Comparison of ENCODE assay signal across 8 cellular contexts in the genomic region with DNA sequence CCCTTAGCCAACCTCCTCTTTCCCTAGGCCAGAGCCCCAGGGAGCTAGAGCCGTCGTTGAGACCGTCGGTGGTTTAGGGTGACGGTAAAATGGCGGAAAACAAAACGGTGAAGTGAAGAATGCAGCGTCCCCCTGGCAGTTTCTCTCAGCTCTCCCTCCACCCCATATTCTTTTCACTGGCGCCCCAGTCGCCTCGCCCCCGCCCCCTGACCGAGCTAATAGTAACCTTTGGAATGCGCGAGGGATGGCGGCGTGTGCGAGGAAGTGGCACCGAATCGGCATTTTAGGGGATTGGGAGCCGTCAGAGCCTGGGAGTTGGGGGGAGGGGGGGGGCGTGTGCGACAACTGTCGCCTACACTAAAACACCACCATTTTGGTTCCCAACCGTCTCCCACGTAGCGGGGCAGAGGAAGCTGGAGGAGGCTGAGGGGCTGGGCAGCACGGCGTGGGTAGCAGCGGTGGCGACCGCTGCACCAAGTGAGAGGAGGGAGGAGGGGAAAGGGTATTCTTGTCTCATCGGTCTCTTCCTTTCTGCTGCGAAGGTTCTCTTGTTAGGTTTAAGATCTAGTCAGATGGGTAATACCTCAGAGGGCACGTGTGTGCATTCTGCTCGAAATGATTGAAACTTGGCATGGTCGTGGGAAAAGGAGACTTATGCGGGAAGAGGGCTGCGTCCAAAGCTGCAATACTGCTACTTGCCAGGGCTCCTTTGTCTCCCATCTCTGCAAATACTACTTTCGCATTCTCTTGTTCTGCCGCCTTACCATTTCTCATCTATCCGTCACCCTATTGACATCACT. TPM values are rescaled to one million over a fixed set of nuclear protein-coding genes. Genes with fewer than 3 reads are reported as not detected.
DNase-seq lines count a peak whose midpoint lies in the region; ATAC-seq, FAIRE-seq and TF ChIP-seq lines count a peak whose summit lies in the region.

No MANE protein-coding gene starts in this region.

- POLR2A ChIA-PET in A549 (lab: Yijun Ruan, JAX): interaction anchor here (0.7 kb wide), 1 partner anchor 44 kb away, joined by 3 read pairs; no protein-coding TSS in a partner anchor
- POLR2A ChIA-PET in Panc1 (lab: Charles Lee): no interaction called here

- DNase-seq in A549 (ENCODE audit: low read depth in 1 of 2, low spot score in 1 of 2) (peak; percentile 5 to 18), Panc1 (ENCODE audit: low read depth, low spot score) (no peak), colonic mucosa (peak; percentile 24), medulla oblongata (ENCODE audit: extremely low spot score) (peak; percentile 28), testis (peak; percentile 16), GF-D8 (lab: John Stamatoyannopoulos, UW) (no peak)

- BruUV-seq in Panc1 (replicated peaks; lab: Mats Ljungman, UMichigan): no TSS peak

- TF ChIP-seq EP300 in A549 (IDR thresholded peaks at IDR 0.05): no peak

- ATAC-seq in A549 (peak; percentile 75 to 79), HG03103 (IDR thresholded peaks at IDR 0.05; ENCODE audit: low read depth, unreplicated experiment) (peak; percentile 41), Panc1 (peak; percentile 76)

- CTCF ChIA-PET in A549 (lab: Yijun Ruan, JAX) (interaction anchor here (0.7 kb wide), 1 partner anchor 1638 kb away, joined by 3 read pairs; no protein-coding TSS in a partner anchor), Panc1 (lab: Charles Lee) (no interaction called here)

- H3K36me3 ChIP-seq in Panc1 (ENCODE audit: control insufficient read depth, insufficient read depth, low read length) (no peaks in the 10 kb centered on the region; the same call in 1 of the 2 replicates), colonic mucosa (no peaks in the 10 kb centered on the region), testis (ENCODE audit: low read depth, missing control alignments) (no peaks in the 10 kb centered on the region)

- H3K9ac ChIP-seq in colonic mucosa (ENCODE audit: low read depth in 2 of 2, low read length in 2 of 2): peak overlapping the region; percentile 48 to 56

- in situ Hi-C loops in Panc1 (cut with HindIII; ENCODE audit: low pct_unique_long_range_greater_than_20kb, low sequenced_read_pairs): no loop called here

- peak overlapping the region; percentile 83 for H3K4me3 ChIP-seq in A549
- H3K4me3 ChIP-seq in GM12875 (ENCODE audit: low read depth, low read length): peak overlapping the region; percentile 46
- peak overlapping the region; percentile 62 to 83 for H3K4me3 ChIP-seq in Panc1 (ENCODE audit: low read depth in 2 of 2, low read length in 2 of 2)
- peak overlapping the region; percentile 36 for H3K4me3 ChIP-seq in colonic mucosa
- peak overlapping the region; percentile 57 to 71 for H3K4me3 ChIP-seq in testis

- TF ChIP-seq POLR2A in A549 (IDR thresholded peaks at IDR 0.05; ENCODE audit: low read length) (no peak), testis (IDR thresholded peaks at IDR 0.05) (no peak)

- FAIRE-seq in A549 (lab: Jason Lieb, UNC): no peak

- peak overlapping the region; percentile 83 for H3K4me2 ChIP-seq in A549

- H3K27me3 ChIP-seq in Panc1 (ENCODE audit: control insufficient read depth, insufficient read depth, low read length): no peaks in the 10 kb centered on the region
- no peaks in the 10 kb centered on the region for H3K27me3 ChIP-seq in colonic mucosa
- H3K27me3 ChIP-seq in testis: no peaks in the 10 kb centered on the region

- no peak for TF ChIP-seq RAD21 in A549 (conservative IDR thresholded peaks at IDR 0.05 in 1 of 2, IDR thresholded peaks at IDR 0.05 in 1 of 2)

- H3K9me3 ChIP-seq in A549: no peaks in the 10 kb centered on the region
- H3K9me3 ChIP-seq in Panc1 (ENCODE audit: control insufficient read depth, insufficient read depth, low read depth, low read length): no peaks in the 10 kb centered on the region
- no peaks in the 10 kb centered on the region for H3K9me3 ChIP-seq in colonic mucosa
- H3K9me3 ChIP-seq in testis: no peaks in the 10 kb centered on the region

- WGBS in A549 (ENCODE audit: missing lambda C conversion rate): 1% methylated on average over 19 of the region's 42 CpGs
- 0 to 1% methylated on average over 19 to 31 of the region's 42 CpGs for WGBS in testis, 2 donors

- H3K27ac ChIP-seq in A549 (peak overlapping the region; percentile 66 to 82; a peak in 5 of 6 replicates), Panc1 (ENCODE audit: low read length) (0 out of 2 replicates have a peak overlapping the region, but pooled peaks have one; percentile 17), colonic mucosa (no peak overlapping the region), testis (peak overlapping the region; percentile 77 to 80)

- no peaks in the 10 kb centered on the region for H3K4me1 ChIP-seq in A549
- no peaks in the 10 kb centered on the region for H3K4me1 ChIP-seq in Panc1 (ENCODE audit: control insufficient read depth, insufficient read depth, low read length)
- H3K4me1 ChIP-seq in colonic mucosa: no peaks in the 10 kb centered on the region
- no peaks in the 10 kb centered on the region for H3K4me1 ChIP-seq in testis

- no peak for TF ChIP-seq CTCF in A549 (IDR thresholded peaks at IDR 0.05)
- no peak for TF ChIP-seq CTCF in GM12875 (IDR thresholded peaks at IDR 0.05; ENCODE audit: borderline replicate concordance, insufficient read depth, low read depth, low read length)
- TF ChIP-seq CTCF in Panc1 (IDR thresholded peaks at IDR 0.05): no peak
- no peak for TF ChIP-seq CTCF in colonic mucosa (IDR thresholded peaks at IDR 0.05)
- no peak for TF ChIP-seq CTCF in testis (IDR thresholded peaks at IDR 0.05)

- intact Hi-C loops in Panc1 (cut with micrococcal nuclease; ENCODE audit: unreplicated experiment): no loop called here
- intact Hi-C loops in colonic mucosa (cut with DNase I): no loop called here
- intact Hi-C loops in testis (cut with DNase I; ENCODE audit: low total_unique reads): no loop called here

TF ChIP-seq in A549, 52 proteins besides CTCF, POLR2A, EP300 and RAD21:
- TF ChIP-seq KDM1A (IDR thresholded peaks at IDR 0.05; ENCODE audit: low read depth) (0 out of 2 replicates have a peak, but pooled peaks have one; percentile 8), KDM5A (IDR thresholded peaks at IDR 0.05) (no peak)

RNA-seq across cellular contexts. Expression of a gene that starts 0.8 kb away (rescaled TPM):
- polyA plus RNA-seq in A549 (2011; rRNA removed): 5.7 and 7.8 TPM in 2 replicates
- 0.84 and 0.85 TPM in 2 replicates for polyA plus RNA-seq in A549 (2012; cell fraction: cytosol; rRNA removed)
- polyA plus RNA-seq in A549 (2012; cell fraction: nucleus; rRNA removed): 0.61 and 0.84 TPM in 2 replicates
- 1.3 to 1.4 TPM (median 1.4 TPM) in 3 replicates for polyA plus RNA-seq in A549 (2017; fragmentation: RNase III; extraction: RNeasy Plus Mini Kit Qiagen cat#74134 plus additional on column Dnase treatment)
- polyA minus RNA-seq in A549 (2011; rRNA and poly(A)+ RNA removed): 2.2 TPM in 2 replicates
- 3.1 TPM for total RNA-seq in Panc1 (2021; ENCODE audit: unreplicated experiment)
- polyA plus RNA-seq in Panc1 (2012; ENCODE audit: insufficient read length): 0.85 TPM
- 1 to 10 TPM; 1.0 to 2.0 TPM for total RNA-seq in colonic mucosa
- 100 to 1,000 TPM; 125 to 154 TPM for total RNA-seq in testis
- 30.3 TPM for polyA plus RNA-seq in testis (ENCODE audit: insufficient read depth, low read depth, low replicate concordance)

RNA-seq across cellular contexts. Expression of a gene that starts 1.0 kb away (rescaled TPM):
- polyA plus RNA-seq in A549 (2011; rRNA removed) (0.06 TPM in 1 of 2 replicates, not detected in the other), A549 (2017; fragmentation: RNase III; extraction: RNeasy Plus Mini Kit Qiagen cat#74134 plus additional on column Dnase treatment) (0.03 to 0.04 TPM (median 0.03 TPM) in 3 replicates), testis (ENCODE audit: insufficient read depth, low read depth, low replicate concordance) (0.95 TPM)
- polyA plus RNA-seq in A549 (2012; cell fraction: cytosol; rRNA removed): 0.01 TPM in 1 of 2 replicates, not detected in the other
- polyA plus RNA-seq in A549 (2012; cell fraction: nucleus; rRNA removed): not detected in 2 replicates
- polyA minus RNA-seq in A549 (2011; rRNA and poly(A)+ RNA removed): not detected in 2 replicates
- total RNA-seq in Panc1 (2021; ENCODE audit: unreplicated experiment) (not detected), colonic mucosa (not detected), testis (1 to 10 TPM; 2.4 to 2.5 TPM)
- not detected for polyA plus RNA-seq in Panc1 (2012; ENCODE audit: insufficient read length)

Comparison
In these comparisons a context has a peak if more than half of its experiments do, and no peak if none do; other contexts are left out.
1. DNase-seq: peak in A549 (2 of 2), colonic mucosa (single experiment), medulla oblongata (single experiment) and testis (single experiment); none in Panc1 (single experiment) and GF-D8 (single experiment).
2. RNA of a gene that starts 0.8 kb away (total RNA-seq): 125 to 154 TPM in testis; 3.1 TPM in Panc1 (single experiment) and 1.0 to 2.0 TPM in colonic mucosa; every median in the first group is over 10 times any median in the second.
3. Peak in every context shown above with its lines, with median percentiles within 50 percentile points of each other: ATAC-seq and H3K4me3 ChIP-seq.